In the genomic region with DNA sequence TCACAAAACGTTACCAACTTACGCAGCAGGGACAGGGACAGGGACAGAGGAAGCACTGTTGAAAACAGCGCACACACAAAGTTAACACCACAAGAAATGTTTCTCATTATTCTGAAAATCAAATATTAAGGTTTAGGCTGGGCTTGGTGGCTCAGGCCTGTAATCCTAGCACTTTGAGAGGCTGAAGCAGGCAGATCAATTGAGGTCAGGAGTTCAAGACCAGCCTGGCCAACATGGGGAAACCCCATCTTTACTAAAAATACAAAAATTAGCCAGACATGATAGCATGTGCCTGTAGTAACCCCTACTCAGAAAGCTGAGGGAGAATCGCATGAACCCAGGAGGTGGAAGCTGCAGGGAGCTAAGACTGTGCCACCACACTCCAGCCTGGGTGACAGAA, we compare ENCODE assay signal across 13 cellular contexts. TPM values are rescaled to one million over a fixed set of nuclear protein-coding genes. Genes with fewer than 3 reads are reported as not detected.
DNase-seq lines count a peak whose midpoint lies in the region; ATAC-seq and TF ChIP-seq lines count a peak whose summit lies in the region.
"Had no signal": no experiment of that assay in that cellular context is flagged by ENCODE, and none has a peak within 500 bp of the region (broad histone marks: within the 10 kb centered on the region; RNA-seq: fewer than 3 reads in every experiment).

No MANE protein-coding gene starts in this region.

- POLR2A ChIA-PET in activated CD8-positive, alpha-beta T cell treated with anti-CD3 and anti-CD28 coated beads, Interleukin-2, amount 10 ng/mL, durations not matched to agents 7 days and 5 days (lab: Charles Lee) = no interaction called here

- CTCF ChIA-PET in activated naive CD4-positive, alpha-beta T cell treated with anti-CD3 and anti-CD28 coated beads for 36 hours (lab: Charles Lee) = interaction anchor here (0.7 to 1.0 kb wide), 3 partner anchors 10 to 40 kb away, joined by 3 to 4 read pairs (median 3); no protein-coding TSS in a partner anchor
- CTCF ChIA-PET in activated CD8-positive, alpha-beta T cell treated with anti-CD3 and anti-CD28 coated beads, Interleukin-2, amount 10 ng/mL, durations not matched to agents 7 days and 5 days (lab: Charles Lee) = interaction anchor here (1.0 to 2.7 kb wide), 3 partner anchors 11 to 41 kb away, joined by 3 to 7 read pairs (median 3); no protein-coding TSS in a partner anchor

- ATAC-seq in activated CD8-positive, alpha-beta T cell treated with anti-CD3 and anti-CD28 coated beads, Interleukin-2, amount 10 ng/mL, durations not matched to agents 7 days and 5 days = no peak
- no peak for ATAC-seq in naive B cell (ENCODE audit: low read depth in 2 of 2)
- no peak for ATAC-seq in upper lobe of right lung
- ATAC-seq: left colon, WTC11 had no signal

- no peaks in the 10 kb centered on the region for H3K27me3 Mint-ChIP-seq in activated naive CD4-positive, alpha-beta T cell treated with anti-CD3 and anti-CD28 coated beads for 36 hours (ENCODE audit: low read depth)
- H3K27me3 Mint-ChIP-seq in activated CD8-positive, alpha-beta T cell treated with anti-CD3 and anti-CD28 coated beads, Interleukin-2, amount 10 ng/mL, durations not matched to agents 7 days and 5 days (ENCODE audit: low read depth) = no peaks in the 10 kb centered on the region
- H3K27me3 Mint-ChIP-seq in naive B cell = no peaks in the 10 kb centered on the region

- H3K9me3 Mint-ChIP-seq in activated naive CD4-positive, alpha-beta T cell treated with anti-CD3 and anti-CD28 coated beads for 36 hours = no peaks in the 10 kb centered on the region
- no peaks in the 10 kb centered on the region for H3K9me3 Mint-ChIP-seq in activated CD8-positive, alpha-beta T cell treated with anti-CD3 and anti-CD28 coated beads, Interleukin-2, amount 10 ng/mL, durations not matched to agents 7 days and 5 days (ENCODE audit: insufficient read depth)
- H3K9me3 Mint-ChIP-seq in naive B cell = no peaks in the 10 kb centered on the region
- H3K9me3 Mint-ChIP-seq: WTC11 had no signal

- peaks cover 45% of the 10 kb centered on the region for H3K4me1 Mint-ChIP-seq in activated naive CD4-positive, alpha-beta T cell treated with anti-CD3 and anti-CD28 coated beads for 36 hours (ENCODE audit: low read depth)
- H3K4me1 Mint-ChIP-seq in activated CD8-positive, alpha-beta T cell treated with anti-CD3 and anti-CD28 coated beads, Interleukin-2, amount 10 ng/mL, durations not matched to agents 7 days and 5 days (ENCODE audit: low read depth) = peaks cover 53% of the 10 kb centered on the region
- H3K4me1 Mint-ChIP-seq in naive B cell = peaks cover 27 to 74% (median 48%) of the 10 kb centered on the region in 3 donors

- intact Hi-C loops in activated naive CD4-positive, alpha-beta T cell treated with anti-CD3 and anti-CD28 coated beads for 36 hours (cut with micrococcal nuclease) = loop anchor here (2.0 to 10.0 kb wide), 7 partner anchors 39 to 1323 kb away; partner anchors contain the start of gene TMC8
- intact Hi-C loops in upper lobe of right lung (cut with DNase I) = no loop called here

- no peaks in the 10 kb centered on the region for H3K9me3 ChIP-seq in upper lobe of right lung

- no peaks in the 10 kb centered on the region for H3K27me3 ChIP-seq in upper lobe of right lung

- no peaks in the 10 kb centered on the region for H3K36me3 ChIP-seq in upper lobe of right lung

- no peak overlapping the region for H3K27ac ChIP-seq in upper lobe of right lung
- H3K27ac ChIP-seq: PC-9 had no signal

- no peak for DNase-seq in activated naive CD4-positive, alpha-beta T cell treated with anti-CD3 and anti-CD28 coated beads for 36 hours
- no peak for DNase-seq in activated naive CD4-positive, alpha-beta T cell (lab: John Stamatoyannopoulos, UW)
- no peak for DNase-seq in activated CD8-positive, alpha-beta T cell treated with anti-CD3 and anti-CD28 coated beads, Interleukin-2, amount 10 ng/mL, durations not matched to agents 7 days and 5 days
- DNase-seq in naive B cell (peak; percentile 19), DMS153 (lab: John Stamatoyannopoulos, UW) (no peak), amniotic stem cell (lab: John Stamatoyannopoulos, UW) (no peak), upper lobe of right lung (no peak), nucleus accumbens (lab: John Stamatoyannopoulos, UW) (no peak)
- DNase-seq: left colon, NCI-H187 treated with DMSO at 0.1 percent for 48 hours, NCI-H524, PC-9 had no signal

- TF ChIP-seq CTCF in upper lobe of right lung (IDR thresholded peaks at IDR 0.05) = no peak

- no peak overlapping the region for H3K4me3 ChIP-seq in upper lobe of right lung
- H3K4me3 ChIP-seq: PC-9 had no signal

- peaks cover 9% of the 10 kb centered on the region for H3K36me3 Mint-ChIP-seq in activated naive CD4-positive, alpha-beta T cell treated with anti-CD3 and anti-CD28 coated beads for 36 hours (ENCODE audit: low read depth)
- peaks cover 29% of the 10 kb centered on the region for H3K36me3 Mint-ChIP-seq in activated CD8-positive, alpha-beta T cell treated with anti-CD3 and anti-CD28 coated beads, Interleukin-2, amount 10 ng/mL, durations not matched to agents 7 days and 5 days (ENCODE audit: low read depth)
- H3K36me3 Mint-ChIP-seq in naive B cell = no peaks in the 10 kb centered on the region
- H3K36me3 Mint-ChIP-seq: WTC11 had no signal

- peaks cover 42% of the 10 kb centered on the region for H3K4me1 ChIP-seq in upper lobe of right lung

- H3K4me3 Mint-ChIP-seq in activated naive CD4-positive, alpha-beta T cell treated with anti-CD3 and anti-CD28 coated beads for 36 hours = peak overlapping the region; percentile 58
- H3K4me3 Mint-ChIP-seq in activated CD8-positive, alpha-beta T cell treated with anti-CD3 and anti-CD28 coated beads, Interleukin-2, amount 10 ng/mL, durations not matched to agents 7 days and 5 days = peak overlapping the region; percentile 43
- peak overlapping the region; percentile 56 to 84 (median 68) for H3K4me3 Mint-ChIP-seq in naive B cell
- H3K4me3 Mint-ChIP-seq: WTC11 had no signal

- peak overlapping the region; percentile 97 for H3K27ac Mint-ChIP-seq in activated naive CD4-positive, alpha-beta T cell treated with anti-CD3 and anti-CD28 coated beads for 36 hours
- peak overlapping the region; percentile 83 for H3K27ac Mint-ChIP-seq in activated CD8-positive, alpha-beta T cell treated with anti-CD3 and anti-CD28 coated beads, Interleukin-2, amount 10 ng/mL, durations not matched to agents 7 days and 5 days
- peak overlapping the region; percentile 74 to 95 (median 92) for H3K27ac Mint-ChIP-seq in naive B cell
- H3K27ac Mint-ChIP-seq: WTC11 had no signal

RNA-seq across cellular contexts. Expression of gene CYTH1, which starts 4.2 kb away (rescaled TPM):
- total RNA-seq in activated naive CD4-positive, alpha-beta T cell treated with anti-CD3 and anti-CD28 coated beads for 36 hours = 100 to 1,000 TPM; 145 to 149 TPM
- total RNA-seq in activated CD8-positive, alpha-beta T cell treated with anti-CD3 and anti-CD28 coated beads, Interleukin-2, amount 10 ng/mL, durations not matched to agents 7 days and 5 days = 100 to 1,000 TPM; 137 to 138 TPM
- 100 to 1,000 TPM; 165 to 235 (median 190) TPM for polyA plus RNA-seq in naive B cell (ENCODE audit: low read depth in 6 of 6)
- 103 TPM for total RNA-seq in upper lobe of right lung
